ENCODE assay signal across 11 cellular contexts in genomic region chr5:146213210-146213838, GRCh38. TPM values are rescaled to one million over a fixed set of nuclear protein-coding genes. Genes with fewer than 3 reads are reported as not detected.
DNase-seq lines count a peak whose midpoint lies in the region; ATAC-seq, FAIRE-seq and TF ChIP-seq lines count a peak whose summit lies in the region.
"Had no signal": no experiment of that assay in that cellular context is flagged by ENCODE, and none has a peak within 500 bp of the region (broad histone marks: within the 10 kb centered on the region; RNA-seq: fewer than 3 reads in every experiment).

No MANE protein-coding gene starts in this region.

- H3K4me2 ChIP-seq in A549 (peak overlapping the region; percentile 49), fibroblast of lung (ENCODE audit: extremely low read depth, insufficient read depth, low read length) (no peak overlapping the region)

- H3K4me3 ChIP-seq in A549 (no peak overlapping the region), fibroblast of lung (replicated peaks in 1 of 4; ENCODE audit: control extremely low read depth in 1 of 4, insufficient read depth in 1 of 4, low read depth in 3 of 4, low read length in 4 of 4) (no peak overlapping the region), ascending aorta (no peak overlapping the region)
- H3K4me3 ChIP-seq: tibial nerve had no signal

- H3K4me1 ChIP-seq in A549 (peaks cover 38% of the 10 kb centered on the region), fibroblast of lung (ENCODE audit: control insufficient read depth, extremely low read depth, insufficient read depth, low read length) (peaks cover 2% of the 10 kb centered on the region), ascending aorta (peaks cover 0 to 25% of the 10 kb centered on the region in 2 donors)
- H3K4me1 ChIP-seq: BE2C had no signal

- H3K36me3 ChIP-seq in fibroblast of lung (ENCODE audit: control insufficient read depth, insufficient read depth, low read length) = no peaks in the 10 kb centered on the region
- no peaks in the 10 kb centered on the region for H3K36me3 ChIP-seq in ascending aorta
- H3K36me3 ChIP-seq: BE2C, tibial nerve had no signal

- TF ChIP-seq CTCF in A549 (IDR thresholded peaks at IDR 0.05) = no peak
- no peak for TF ChIP-seq CTCF in fibroblast of lung (conservative IDR thresholded peaks at IDR 0.05 in 1 of 2, IDR thresholded peaks at IDR 0.05 in 1 of 2; ENCODE audit: low read depth in 1 of 2, low read length in 2 of 2)
- no peak for TF ChIP-seq CTCF in ascending aorta (IDR thresholded peaks at IDR 0.05)

- TF ChIP-seq POLR2A in A549 (IDR thresholded peaks at IDR 0.05; ENCODE audit: low read length) = no peak

- DNase-seq in A549 (ENCODE audit: low read depth in 1 of 2, low spot score in 1 of 2) (peak in 1 of 2 experiments; percentile 41), OCI-M1 (lab: John Stamatoyannopoulos, UW) (peak; percentile 66), fibroblast of lung (ENCODE audit: low read depth in 2 of 2) (peak; percentile 41 to 47), ascending aorta (ENCODE audit: low spot score in 2 of 2) (no peak), NCI-H526 treated with DMSO at 0.1 percent for 48 hours (lab: John Stamatoyannopoulos, UW) (no peak)
- DNase-seq in activated CD8-positive, alpha-beta memory T cell treated with anti-CD3 and anti-CD28 coated beads for 24 hours = no peak
- DNase-seq: BE2C, MM.1S had no signal

- peaks cover 66% of the 10 kb centered on the region for H3K79me2 ChIP-seq in fibroblast of lung (ENCODE audit: control insufficient read depth, insufficient read depth, low read length)

- H3K27me3 ChIP-seq in fibroblast of lung (ENCODE audit: control insufficient read depth, insufficient read depth, low read length) (no peaks in the 10 kb centered on the region), ascending aorta (no peaks in the 10 kb centered on the region)
- H3K27me3 ChIP-seq: BE2C, tibial nerve had no signal

- TF ChIP-seq RAD21 in A549 (conservative IDR thresholded peaks at IDR 0.05 in 1 of 2, IDR thresholded peaks at IDR 0.05 in 1 of 2) (no peak), Ishikawa (IDR thresholded peaks at IDR 0.05; ENCODE audit: low read depth) (no peak)

- ATAC-seq in A549 (no peak), GM21825 (IDR thresholded peaks at IDR 0.05; ENCODE audit: unreplicated experiment) (no peak)

- TF ChIP-seq EP300 in A549 (IDR thresholded peaks at IDR 0.05) = no peak
- TF ChIP-seq EP300 in Ishikawa (IDR thresholded peaks at IDR 0.05; ENCODE audit: borderline replicate concordance) = no peak

- H3K9me3 ChIP-seq in A549 (no peaks in the 10 kb centered on the region), fibroblast of lung (ENCODE audit: control insufficient read depth, insufficient read depth, low read depth, low read length) (no peaks in the 10 kb centered on the region), ascending aorta (no peaks in the 10 kb centered on the region)
- H3K9me3 ChIP-seq: BE2C, tibial nerve had no signal

- intact Hi-C loops in ascending aorta (cut with DNase I) = no loop called here

- no peaks in the 10 kb centered on the region for H4K20me1 ChIP-seq in fibroblast of lung (ENCODE audit: control insufficient read depth, extremely low read depth, insufficient read depth, low read length)

- FAIRE-seq in A549 (lab: Jason Lieb, UNC) = peak; percentile 39

- H3K27ac ChIP-seq in A549 (no peak overlapping the region), fibroblast of lung (ENCODE audit: insufficient read depth, low read length) (no peak overlapping the region), ascending aorta (no peak overlapping the region)
- H3K27ac ChIP-seq: tibial nerve had no signal

- CTCF ChIA-PET in A549 (lab: Yijun Ruan, JAX) = no interaction called here

- no peak overlapping the region for H3K9ac ChIP-seq in fibroblast of lung (ENCODE audit: insufficient read depth, low read length)

- no peak overlapping the region for H2AFZ ChIP-seq in fibroblast of lung (ENCODE audit: low read length)

- POLR2A ChIA-PET in A549 (lab: Yijun Ruan, JAX) = interaction anchor here (1.4 kb wide), 1 partner anchor 10 kb away, joined by 9 read pairs; the partner anchor contains the start of gene RBM27

- WGBS in A549 (ENCODE audit: missing lambda C conversion rate) = 54% methylated on average over 4 of the region's 4 CpGs

TF ChIP-seq in A549, 52 proteins besides CTCF, POLR2A, EP300 and RAD21:
- TF ChIP-seq KDM1A (IDR thresholded peaks at IDR 0.05; ENCODE audit: low read depth) (no peak), MAFK (IDR thresholded peaks at IDR 0.05; ENCODE audit: partially characterized antibody) (no peak), CEBPB (IDR thresholded peaks at IDR 0.05) (peak; percentile 14 to 63; a peak in 1 of 4 replicates)

TF ChIP-seq in Ishikawa, 13 proteins besides CTCF, POLR2A, EP300 and RAD21:
- TF ChIP-seq ZBTB7A (IDR thresholded peaks at IDR 0.05; ENCODE audit: low read depth) (no peak), CEBPB (IDR thresholded peaks at IDR 0.05) (peak; percentile 32; the same call in 1 of the 2 replicates), NFIC (IDR thresholded peaks at IDR 0.05) (peak; percentile 82), TEAD4 (IDR thresholded peaks at IDR 0.05) (no peak)

RNA-seq across cellular contexts. Expression of gene RBM27, which starts 9.9 kb away (rescaled TPM):
- polyA plus RNA-seq in A549 (2011; rRNA removed) (23.9 and 27.4 TPM in 2 replicates), A549 (2017; fragmentation: RNase III; extraction: RNeasy Plus Mini Kit Qiagen cat#74134 plus additional on column Dnase treatment) (12.9 to 13.3 TPM (median 13.1 TPM) in 3 replicates), fibroblast of lung (15.0 and 17.3 TPM in 2 replicates)
- 4.8 and 7.3 TPM in 2 replicates for polyA plus RNA-seq in A549 (2012; cell fraction: cytosol; rRNA removed)
- 3.1 and 3.8 TPM in 2 replicates for polyA plus RNA-seq in A549 (2012; cell fraction: nucleus; rRNA removed)
- 90.4 and 113 TPM in 2 replicates for polyA minus RNA-seq in A549 (2011; rRNA and poly(A)+ RNA removed)
- total RNA-seq in fibroblast of lung (20.3 and 23.9 TPM in 2 replicates), ascending aorta (5.9 TPM)
- 9.5 and 10.3 TPM in 2 replicates for polyA plus RNA-seq in fibroblast of lung (2012)
- 4.1 and 11.8 TPM in 2 replicates for polyA minus RNA-seq in fibroblast of lung (ENCODE audit: low replicate concordance)

RNA-seq across cellular contexts. Expression of gene LARS1, which starts 30.9 kb away (rescaled TPM):
- polyA plus RNA-seq in A549 (2011; rRNA removed) = 56.9 and 87.2 TPM in 2 replicates
- 10.9 and 11.2 TPM in 2 replicates for polyA plus RNA-seq in A549 (2012; cell fraction: cytosol; rRNA removed)
- 10.0 and 19.4 TPM in 2 replicates for polyA plus RNA-seq in A549 (2012; cell fraction: nucleus; rRNA removed)
- 79.8 to 86.8 TPM (median 84.3 TPM) in 3 replicates for polyA plus RNA-seq in A549 (2017; fragmentation: RNase III; extraction: RNeasy Plus Mini Kit Qiagen cat#74134 plus additional on column Dnase treatment)
- 76.5 and 77.4 TPM in 2 replicates for polyA minus RNA-seq in A549 (2011; rRNA and poly(A)+ RNA removed)
- 182 and 190 TPM in 2 replicates for total RNA-seq in fibroblast of lung
- 17.4 and 20.5 TPM in 2 replicates for polyA plus RNA-seq in fibroblast of lung
- 59.7 and 69.4 TPM in 2 replicates for polyA plus RNA-seq in fibroblast of lung (2012)
- 22.9 and 42.2 TPM in 2 replicates for polyA minus RNA-seq in fibroblast of lung (ENCODE audit: low replicate concordance)
- total RNA-seq in ascending aorta = 134 TPM

Comparison
In these comparisons a context has a peak if more than half of its experiments do, and no peak if none do; other contexts are left out.
1. DNase-seq: peak in OCI-M1 (single experiment) and fibroblast of lung (2 of 2); none in ascending aorta (0 of 2), activated CD8-positive, alpha-beta memory T cell treated with anti-CD3 and anti-CD28 coated beads for 24 hours (single experiment) and NCI-H526 treated with DMSO at 0.1 percent for 48 hours (single experiment).